24 cellular contexts compared by ENCODE assay signal in genomic region chr15:82138306-82138705, GRCh38.
"Had no signal": no experiment of that assay in that cellular context is flagged by ENCODE, and none has a peak within 500 bp of the region (broad histone marks: within the 10 kb centered on the region; RNA-seq: fewer than 3 reads in every experiment).

No MANE protein-coding gene starts in this region.

- DNase-seq: colonic mucosa; effector memory CD4-positive, alpha-beta T cell; head of caudate nucleus; kidney; mesenchymal stem cell; mucosa of descending colon; naive B cell; stimulated activated CD4-positive, alpha-beta T cell treated with anti-CD3 and anti-CD28 coated beads, Interleukin-2, amount 100 ng/mL, for 24 hours; stimulated activated CD4-positive, alpha-beta T cell treated with anti-CD3 and anti-CD28 coated beads, Interleukin-4, amount 100 ng/mL, for 24 hours; stimulated activated naive CD4-positive, alpha-beta T cell treated with Interleukin-2 at 50 U/mL for 16 hours; stomach; thyroid gland; upper lobe of left lung had no signal

- H3K4me1 ChIP-seq: colonic mucosa, prostate gland, right atrium auricular region, thyroid gland had no signal

- ATAC-seq: left lobe of liver; mucosa of descending colon; natural killer cell treated with Interleukin-12 subunit alpha and Interleukin-12 subunit beta and Interleukin-15 and Interleukin-18, amount 100 ng/mL, for 72 hours; sciatic nerve; stimulated activated effector memory CD8-positive, alpha-beta T cell treated with anti-CD3 and anti-CD28 coated beads, Interleukin-12 subunit alpha, Interleukin-12 subunit beta, amount 100 ng/mL, for 72 hours had no signal

- H3K27me3 Mint-ChIP-seq: dendritic cell treated with granulocyte-macrophage colony-stimulating factor and Interleukin-4, amounts not matched to agents 40 ng/mL and 50 ng/mL, for 4 days; naive B cell; natural killer cell treated with Interleukin-12 subunit alpha and Interleukin-12 subunit beta and Interleukin-15 and Interleukin-18, amount 100 ng/mL, for 72 hours had no signal

- H3K27ac Mint-ChIP-seq: dendritic cell treated with granulocyte-macrophage colony-stimulating factor and Interleukin-4, amounts not matched to agents 40 ng/mL and 50 ng/mL, for 4 days; natural killer cell treated with Interleukin-12 subunit alpha and Interleukin-12 subunit beta and Interleukin-15 and Interleukin-18, amount 100 ng/mL, for 72 hours; stimulated activated effector memory CD8-positive, alpha-beta T cell treated with anti-CD3 and anti-CD28 coated beads, Interleukin-12 subunit alpha, Interleukin-12 subunit beta, amount 100 ng/mL, for 72 hours had no signal

- H3K4me1 Mint-ChIP-seq: stimulated activated effector memory CD8-positive, alpha-beta T cell treated with anti-CD3 and anti-CD28 coated beads, Interleukin-12 subunit alpha, Interleukin-12 subunit beta, amount 100 ng/mL, for 72 hours had no signal

- H3K4me3 Mint-ChIP-seq: dendritic cell treated with granulocyte-macrophage colony-stimulating factor and Interleukin-4, amounts not matched to agents 40 ng/mL and 50 ng/mL, for 4 days; mesothelial cell of epicardium; naive B cell; natural killer cell treated with Interleukin-12 subunit alpha and Interleukin-12 subunit beta and Interleukin-15 and Interleukin-18, amount 100 ng/mL, for 72 hours; neural crest cell; stimulated activated effector memory CD8-positive, alpha-beta T cell treated with anti-CD3 and anti-CD28 coated beads, Interleukin-12 subunit alpha, Interleukin-12 subunit beta, amount 100 ng/mL, for 72 hours had no signal

- H3K27ac ChIP-seq: colonic mucosa, esophagus muscularis mucosa, prostate gland, right atrium auricular region, stomach, thyroid gland, upper lobe of left lung had no signal

- H3K27me3 ChIP-seq: colonic mucosa, esophagus muscularis mucosa, right atrium auricular region, stomach, thyroid gland, upper lobe of left lung had no signal

- H3K9me3 Mint-ChIP-seq: dendritic cell treated with granulocyte-macrophage colony-stimulating factor and Interleukin-4, amounts not matched to agents 40 ng/mL and 50 ng/mL, for 4 days; mesothelial cell of epicardium; naive B cell; natural killer cell treated with Interleukin-12 subunit alpha and Interleukin-12 subunit beta and Interleukin-15 and Interleukin-18, amount 100 ng/mL, for 72 hours; neural crest cell; stimulated activated effector memory CD8-positive, alpha-beta T cell treated with anti-CD3 and anti-CD28 coated beads, Interleukin-12 subunit alpha, Interleukin-12 subunit beta, amount 100 ng/mL, for 72 hours had no signal

- H3K36me3 ChIP-seq: colonic mucosa, prostate gland, thyroid gland had no signal

- H3K4me3 ChIP-seq: colonic mucosa, esophagus muscularis mucosa, lung, mucosa of descending colon, prostate gland, right atrium auricular region, stomach, thyroid gland, upper lobe of left lung had no signal

- H3K9me3 ChIP-seq: colonic mucosa, esophagus muscularis mucosa, mucosa of descending colon, prostate gland, right atrium auricular region, stomach, thyroid gland, upper lobe of left lung had no signal
